Comparison of ENCODE assay signal across 17 cellular contexts in genomic region chr22:43886231-43886630, GRCh38. TPM values are rescaled to one million over a fixed set of nuclear protein-coding genes. Genes with fewer than 3 reads are reported as not detected.
DNase-seq lines count a peak whose midpoint lies in the region; ATAC-seq and TF ChIP-seq lines count a peak whose summit lies in the region.
"Had no signal": no experiment of that assay in that cellular context is flagged by ENCODE, and none has a peak within 500 bp of the region (broad histone marks: within the 10 kb centered on the region; RNA-seq: fewer than 3 reads in every experiment).

No MANE protein-coding gene starts in this region.

- no peak for ATAC-seq in left ventricle myocardium superior
- ATAC-seq in sciatic nerve: no peak
- no peak for ATAC-seq in GM18505 (IDR thresholded peaks at IDR 0.05; ENCODE audit: unreplicated experiment)
- ATAC-seq: HepG2 had no signal

- H3K27me3 Mint-ChIP-seq in glutamatergic neuron (ENCODE audit: unreplicated experiment): peaks cover 10% of the 10 kb centered on the region

- H3K36me3 Mint-ChIP-seq in glutamatergic neuron (ENCODE audit: unreplicated experiment): no peaks in the 10 kb centered on the region
- H3K36me3 Mint-ChIP-seq: CD4-positive, alpha-beta memory T cell had no signal

- H3K36me3 ChIP-seq in SJCRH30 (no peaks in the 10 kb centered on the region), MG63 (no peaks in the 10 kb centered on the region)
- H3K36me3 ChIP-seq: BE2C had no signal

- H3K4me1 Mint-ChIP-seq in glutamatergic neuron (ENCODE audit: low read depth, unreplicated experiment): no peaks in the 10 kb centered on the region

- TF ChIP-seq CTCF in glutamatergic neuron (IDR thresholded peaks at IDR 0.05; ENCODE audit: partially characterized antibody, unreplicated experiment): no peak

- H3K4me3 ChIP-seq in SJCRH30: no peak overlapping the region
- H3K4me3 ChIP-seq in MG63: no peak overlapping the region

- H3K9me3 ChIP-seq in SJCRH30 (replicated peaks): no peaks in the 10 kb centered on the region
- peaks cover 4% of the 10 kb centered on the region; the same call in 1 of the 2 replicates for H3K9me3 ChIP-seq in MG63
- H3K9me3 ChIP-seq: BE2C had no signal

- H3K27ac ChIP-seq in SJCRH30: no peak overlapping the region
- H3K27ac ChIP-seq: C4-2B had no signal

- intact Hi-C loops in cardiac septum (cut with DNase I) (loop anchor here (10.0 kb wide), 1 partner anchor 501 kb away; no protein-coding TSS in a partner anchor), left ventricle myocardium superior (cut with micrococcal nuclease) (no loop called here), sciatic nerve (cut with DNase I) (no loop called here)

- no peaks in the 10 kb centered on the region for H3K4me1 ChIP-seq in SJCRH30
- H3K4me1 ChIP-seq: BE2C had no signal

- H3K9me3 Mint-ChIP-seq in glutamatergic neuron (ENCODE audit: unreplicated experiment): no peaks in the 10 kb centered on the region

- DNase-seq in cardiac septum (ENCODE audit: low spot score) (peak; percentile 60), left ventricle myocardium superior (no peak), glutamatergic neuron (no peak), sciatic nerve (ENCODE audit: low spot score) (peak; percentile 39), SJCRH30 (no peak), MG63 (no peak)
- DNase-seq: BE2C; CD4-positive, alpha-beta memory T cell; DMS153; DMS79 treated with DMSO at 0.1 percent for 48 hours; EL; GOT3; HCEC 1CT; HFFc6 had no signal

- no peak overlapping the region for H3K4me3 Mint-ChIP-seq in glutamatergic neuron (ENCODE audit: unreplicated experiment)
- H3K4me3 Mint-ChIP-seq: CD4-positive, alpha-beta memory T cell; HFFc6 had no signal

- TF ChIP-seq POLR2A in GM18505 (IDR thresholded peaks at IDR 0.05; ENCODE audit: borderline replicate concordance, extremely low read depth, insufficient read depth, insufficient read length): no peak

- H3K27ac Mint-ChIP-seq in glutamatergic neuron (ENCODE audit: unreplicated experiment): peak overlapping the region; percentile 33
- H3K27ac Mint-ChIP-seq: HFFc6 had no signal

- H3K27me3 ChIP-seq in SJCRH30 (0 out of 2 replicates have a peak, but pooled peaks cover 3% of the 10 kb centered on the region), MG63 (no peaks in the 10 kb centered on the region)

RNA-seq across cellular contexts. Expression of gene PNPLA5, which starts 5.6 kb away (rescaled TPM):
- total RNA-seq in cardiac septum: not detected
- not detected for total RNA-seq in left ventricle myocardium superior
- total RNA-seq in glutamatergic neuron (ENCODE audit: unreplicated experiment): not detected
- total RNA-seq in sciatic nerve: not detected
- total RNA-seq in SJCRH30 (2014; rRNA removed; shearing (Covaris generic)): not detected in 2 replicates
- not detected in 2 replicates for total RNA-seq in MG63 (2014; rRNA removed; shearing (Covaris generic); ENCODE audit: low replicate concordance)
- total RNA-seq: CD4-positive, alpha-beta memory T cell; HepG2; HFFc6 had no signal

RNA-seq across cellular contexts. Expression of gene SULT4A1, which starts 23.9 kb away (rescaled TPM):
- 0.13 TPM for total RNA-seq in cardiac septum
- 0.45 TPM for total RNA-seq in left ventricle myocardium superior
- 79.5 TPM for total RNA-seq in glutamatergic neuron (ENCODE audit: unreplicated experiment)
- 0.27 TPM for total RNA-seq in sciatic nerve
- not detected in 2 replicates for total RNA-seq in SJCRH30 (2014; rRNA removed; shearing (Covaris generic))
- total RNA-seq in MG63 (2014; rRNA removed; shearing (Covaris generic); ENCODE audit: low replicate concordance): not detected in 2 replicates
- total RNA-seq: CD4-positive, alpha-beta memory T cell; HepG2; HFFc6 had no signal

RNA-seq across cellular contexts. Expression of gene PNPLA3, which starts 37.4 kb away (rescaled TPM):
- total RNA-seq in cardiac septum (0.32 TPM), left ventricle myocardium superior (0.25 TPM), glutamatergic neuron (ENCODE audit: unreplicated experiment) (14.7 TPM), sciatic nerve (7.8 TPM)
- total RNA-seq in SJCRH30 (2014; rRNA removed; shearing (Covaris generic)): 1.3 and 1.9 TPM in 2 replicates
- total RNA-seq in MG63 (2014; rRNA removed; shearing (Covaris generic); ENCODE audit: low replicate concordance): 4.1 and 6.7 TPM in 2 replicates
- total RNA-seq: CD4-positive, alpha-beta memory T cell had no signal

Comparison
In these comparisons a context has a peak if more than half of its experiments do, and no peak if none do; other contexts are left out.
1. DNase-seq: peak in cardiac septum (single experiment) and sciatic nerve (single experiment); none in left ventricle myocardium superior (single experiment), glutamatergic neuron (single experiment), SJCRH30 (0 of 2) and MG63 (single experiment).
2. RNA of gene SULT4A1, which starts 23.9 kb away (total RNA-seq): 79.5 TPM in glutamatergic neuron (single experiment); 0.45 TPM in left ventricle myocardium superior (single experiment), 0.27 TPM in sciatic nerve (single experiment), 0.13 TPM in cardiac septum (single experiment), not detected in SJCRH30 and not detected in MG63; every median in the first group is over 10 times any median in the second.